9 cellular contexts compared by ENCODE assay signal in the genomic region with DNA sequence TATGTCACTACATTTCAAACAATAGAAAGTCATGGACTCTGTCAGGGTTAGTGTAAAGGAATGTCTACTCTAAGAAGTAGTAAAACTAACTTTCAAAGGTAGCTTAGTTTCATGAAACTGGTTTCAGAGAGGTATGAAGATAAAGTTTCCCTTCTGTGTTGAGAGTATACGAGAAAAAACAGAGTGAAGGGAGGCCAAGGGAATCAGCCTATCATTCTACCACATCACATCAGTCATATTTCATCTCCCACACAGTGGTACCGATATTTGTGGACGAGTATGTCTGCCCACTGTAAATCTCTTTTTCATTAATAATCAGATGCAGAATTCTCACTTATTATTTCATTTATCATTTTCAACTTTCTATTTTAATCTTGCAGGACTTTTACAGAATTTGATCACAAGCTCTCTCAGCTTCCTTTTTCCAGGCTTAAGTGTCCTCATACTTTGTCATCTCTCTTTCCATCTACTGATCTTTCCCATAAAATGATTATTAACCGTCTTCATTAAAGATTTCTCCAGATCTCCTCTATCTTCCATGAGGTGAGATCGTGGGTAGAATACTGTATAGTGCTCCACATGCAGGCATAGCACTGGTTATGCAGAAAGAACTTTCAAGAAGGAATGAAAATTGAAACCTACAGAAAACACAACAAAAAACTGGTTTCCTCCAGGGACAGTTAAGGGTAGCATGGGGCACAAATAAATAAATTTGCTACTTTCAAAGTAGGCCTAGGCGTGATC. TPM values are rescaled to one million over a fixed set of nuclear protein-coding genes. Genes with fewer than 3 reads are reported as not detected.
DNase-seq lines count a peak whose midpoint lies in the region; ATAC-seq, FAIRE-seq and TF ChIP-seq lines count a peak whose summit lies in the region.
"Had no signal": no experiment of that assay in that cellular context is flagged by ENCODE, and none has a peak within 500 bp of the region (broad histone marks: within the 10 kb centered on the region; RNA-seq: fewer than 3 reads in every experiment).

No MANE protein-coding gene starts in this region.

- peak overlapping the region; percentile 24 to 93 (median 82) for H3K27ac Mint-ChIP-seq in CD4-positive, alpha-beta memory T cell
- H3K27ac Mint-ChIP-seq in nephron: peak overlapping the region; percentile 98 to 99 (median 99)

- H3K4me3 ChIP-seq in CD4-positive, alpha-beta memory T cell (ENCODE audit: low read length in 2 of 2): no peak overlapping the region
- H3K4me3 ChIP-seq in GM12878: no peak overlapping the region

- H3K36me3 Mint-ChIP-seq in CD4-positive, alpha-beta memory T cell: peaks cover 12 to 14% of the 10 kb centered on the region in 2 donors
- no peaks in the 10 kb centered on the region for H3K36me3 Mint-ChIP-seq in nephron (ENCODE audit: low read depth)

- CTCF ChIA-PET in CD4-positive, alpha-beta memory T cell (lab: Charles Lee; ENCODE audit: partially characterized antibody): interaction anchor here (0.6 to 3.1 kb wide), 25 partner anchors 9 to 795 kb away, joined by 3 to 38 read pairs (median 4); a partner anchor contains a TSS
- CTCF ChIA-PET in GM12878 (lab: Yijun Ruan, JAX): interaction anchor here (0.7 to 3.5 kb wide), 39 partner anchors 8 to 795 kb away, joined by 3 to 62 read pairs (median 5); a partner anchor contains a TSS

- POLR2A ChIA-PET in CD4-positive, alpha-beta memory T cell (lab: Charles Lee; ENCODE audit: partially characterized antibody): interaction anchor here (1.0 to 2.9 kb wide), 5 partner anchors 11 to 70 kb away, joined by 3 to 27 read pairs (median 4); a partner anchor contains a TSS
- POLR2A ChIA-PET in GM12878 (lab: Charles Lee): interaction anchor here (0.9 to 1.0 kb wide), 2 partner anchors 78 to 168 kb away, joined by 3 to 4 read pairs; a partner anchor contains a TSS

- H2AFZ ChIP-seq in GM12878 (ENCODE audit: control insufficient read depth, low read depth, low read length): peak overlapping the region; percentile 65

- FAIRE-seq in GM12878 (lab: Jason Lieb, UNC): no peak

- H3K36me3 ChIP-seq in CD4-positive, alpha-beta memory T cell (ENCODE audit: insufficient read depth, low read length): no peaks in the 10 kb centered on the region
- no peaks in the 10 kb centered on the region; a peak in 1 of 4 replicates for H3K36me3 ChIP-seq in GM12878 (ENCODE audit: control insufficient read depth in 2 of 2, insufficient read depth in 2 of 2, low read length in 1 of 2)

- ATAC-seq in HG02798 (IDR thresholded peaks at IDR 0.05; ENCODE audit: poor library complexity, unreplicated experiment) (peak; percentile 26), GM12878 (peak; percentile 51), omental fat pad (ENCODE audit: low FRiP score) (no peak)

- TF ChIP-seq RAD21 in GM12878 (IDR thresholded peaks at IDR 0.05; ENCODE audit: insufficient read depth, low read depth, low read length): no peak

- peaks cover 33% of the 10 kb centered on the region for H3K4me1 ChIP-seq in CD4-positive, alpha-beta memory T cell (ENCODE audit: insufficient read depth, low read length)
- H3K4me1 ChIP-seq in GM12878 (ENCODE audit: control insufficient read depth, insufficient read depth, low read length): peaks cover 7% of the 10 kb centered on the region

- peak overlapping the region; percentile 21; the same call in 1 of the 2 replicates for H3K9ac ChIP-seq in GM12878 (ENCODE audit: control insufficient read depth, insufficient read depth, low read length)

- TF ChIP-seq POLR2A in GM12878 (IDR thresholded peaks at IDR 0.05; ENCODE audit: low read depth, low read length): no peak

- H3K4me3 Mint-ChIP-seq in CD4-positive, alpha-beta memory T cell: peak overlapping the region in 7 of 8 donors; percentile 64 to 89 (median 76)
- peak overlapping the region; percentile 81 to 85 (median 83) for H3K4me3 Mint-ChIP-seq in nephron

- RAD21 ChIA-PET in GM12878 (lab: Charles Lee; ENCODE audit: unreplicated experiment): interaction anchor here (0.5 to 3.4 kb wide), 29 partner anchors 8 to 876 kb away, joined by 3 to 37 read pairs (median 5); a partner anchor contains a TSS

- intact Hi-C loops in CD4-positive, alpha-beta memory T cell (cut with micrococcal nuclease): loop anchor here (1.0 to 2.0 kb wide), 8 partner anchors 11 to 795 kb away; a partner anchor contains a TSS
- intact Hi-C loops in GM12878 (cut with micrococcal nuclease; ENCODE audit: unreplicated experiment): loop anchor here (1.0 to 10.0 kb wide), 6 partner anchors 47 to 793 kb away; no protein-coding TSS in a partner anchor

- H3K27me3 Mint-ChIP-seq in CD4-positive, alpha-beta memory T cell: no peaks in the 10 kb centered on the region
- no peaks in the 10 kb centered on the region for H3K27me3 Mint-ChIP-seq in nephron (ENCODE audit: low read depth)

- peaks cover 32 to 42% (median 37%) of the 10 kb centered on the region in 4 donors for H3K4me1 Mint-ChIP-seq in CD4-positive, alpha-beta memory T cell
- peaks cover 11% of the 10 kb centered on the region for H3K4me1 Mint-ChIP-seq in nephron

- peaks cover 0 to 14% (median 2%) of the 10 kb centered on the region in 8 donors for H3K9me3 Mint-ChIP-seq in CD4-positive, alpha-beta memory T cell
- H3K9me3 Mint-ChIP-seq in nephron: no peaks in the 10 kb centered on the region

- BruUV-seq in GM12878 (replicated peaks; lab: Mats Ljungman, UMichigan): no TSS peak

- peak overlapping the region; percentile 68 for H3K4me2 ChIP-seq in GM12878 (ENCODE audit: control insufficient read depth, insufficient read depth)

- DNase-seq in CD4-positive, alpha-beta memory T cell: no peak
- DNase-seq in GM12878 (ENCODE audit: low read depth, low spot score) (no peak), omental fat pad (ENCODE audit: low spot score) (no peak), COLO829 (ENCODE audit: low spot score) (no peak), AML-193 (lab: John Stamatoyannopoulos, UW) (no peak), NCI-H774 (lab: John Stamatoyannopoulos, UW) (no peak)
- DNase-seq: NK-92 treated with Interleukin-12 subunit alpha and Interleukin-12 subunit beta, amount 100 ng/mL, for 24 hours had no signal

- H4K20me1 ChIP-seq in GM12878 (ENCODE audit: control insufficient read depth, insufficient read depth): no peaks in the 10 kb centered on the region

- H3K27me3 ChIP-seq in CD4-positive, alpha-beta memory T cell (ENCODE audit: insufficient read depth, low read length): no peaks in the 10 kb centered on the region
- H3K27me3 ChIP-seq in GM12878 (replicated peaks in 1 of 2; ENCODE audit: control insufficient read depth in 2 of 2, insufficient read depth in 2 of 2, low read length in 1 of 2): no peaks in the 10 kb centered on the region

- TF ChIP-seq CTCF in GM12878 (IDR thresholded peaks at IDR 0.05 in 2 of 3, conservative IDR thresholded peaks at IDR 0.05 in 1 of 3; ENCODE audit: control insufficient read depth in 2 of 3, extremely low read depth in 1 of 3, insufficient read depth in 1 of 3, low read depth in 3 of 3, low read length in 3 of 3): no peak
- no peak for TF ChIP-seq CTCF in nephron (IDR thresholded peaks at IDR 0.05; ENCODE audit: unreplicated experiment in 3 of 3)
- no peak for TF ChIP-seq CTCF in omental fat pad (IDR thresholded peaks at IDR 0.05)

- no peak for TF ChIP-seq EP300 in GM12878 (IDR thresholded peaks at IDR 0.05; ENCODE audit: borderline replicate concordance in 1 of 2, control insufficient read depth in 1 of 2, low read depth in 2 of 2, low read length in 2 of 2)

- no peak overlapping the region for H3K27ac ChIP-seq in CD4-positive, alpha-beta memory T cell (ENCODE audit: low read depth, low read length)
- no peak overlapping the region for H3K27ac ChIP-seq in GM12878 (ENCODE audit: control insufficient read depth, insufficient read depth)

- WGBS in GM12878 (ENCODE audit: insufficient coverage, insufficient replicate concordance, low lambda C conversion rate, missing lambda C conversion rate): 30% methylated on average over 6 of the region's 6 CpGs

- H3K79me2 ChIP-seq in GM12878 (ENCODE audit: control insufficient read depth, insufficient read depth, low read length): no peaks in the 10 kb centered on the region

- H3K9me3 ChIP-seq in CD4-positive, alpha-beta memory T cell (ENCODE audit: control insufficient read depth in 1 of 2, low read length in 2 of 2): no peaks in the 10 kb centered on the region
- H3K9me3 ChIP-seq in GM12878 (replicated peaks; ENCODE audit: control insufficient read depth, insufficient read depth, low read length): no peaks in the 10 kb centered on the region

- in situ Hi-C loops in GM12878 (cut with MboI): loop anchor here (5.0 kb wide), 2 partner anchors 206 to 491 kb away; no protein-coding TSS in a partner anchor

- SMC1A ChIA-PET in GM12878 (lab: Charles Lee; ENCODE audit: uncharacterized antibody, unreplicated experiment): interaction anchor here (0.6 to 3.1 kb wide), 38 partner anchors 9 to 795 kb away, joined by 3 to 59 read pairs (median 5); a partner anchor contains a TSS

TF ChIP-seq in GM12878, 131 proteins besides CTCF, POLR2A, EP300 and RAD21 (continues in another document):
- TF ChIP-seq MTA3 (IDR thresholded peaks at IDR 0.05; ENCODE audit: borderline replicate concordance, low read length): no peak

RNA-seq across cellular contexts. Expression of a gene that starts 11.5 kb away (rescaled TPM):
- 100 to 1,000 TPM; 160 to 162 TPM for total RNA-seq in CD4-positive, alpha-beta memory T cell
- 100 to 1,000 TPM in 1 of 2 donors, 10 to 100 TPM in 1; 53.2 to 131 TPM for polyA plus RNA-seq in CD4-positive, alpha-beta memory T cell
- 152 and 157 TPM in 2 replicates for total RNA-seq in GM12878 (2013; cell fraction: nucleolus; rRNA removed)
- 147 and 155 TPM in 2 replicates for total RNA-seq in GM12878 (2014; rRNA removed)
- total RNA-seq in GM12878 (2014; rRNA removed; fragmentation: Illumina TruSeq; extraction: Trizol): 120 and 123 TPM in 2 replicates
- total RNA-seq in GM12878 (2021): 185 and 196 TPM in 2 replicates
- 119 TPM for polyA plus RNA-seq in GM12878 (2011; ENCODE audit: low read depth)
- 375 and 581 TPM in 2 replicates for polyA plus RNA-seq in GM12878 (2011; rRNA removed)
- 144 and 189 TPM in 2 replicates for polyA plus RNA-seq in GM12878 (2011; cell fraction: cytosol; rRNA removed)
- 193 and 199 TPM in 2 replicates for polyA plus RNA-seq in GM12878 (2011; cell fraction: nucleus; rRNA removed)
- 175 and 215 TPM in 2 replicates for polyA plus RNA-seq in GM12878 (2012)
- 366 and 473 TPM in 2 replicates for polyA plus RNA-seq in GM12878 (2014; fragmentation: Illumina TruSeq; extraction: Trizol)
- 100 to 1,000 TPM; 191 to 255 TPM for polyA plus RNA-seq in GM12878 (2014; fragmentation: Nextera tagmentation; extraction: Ambion mirVana)
- polyA plus RNA-seq in GM12878 (2014; rRNA removed): 188 and 232 TPM in 2 replicates
- 100 to 1,000 TPM; 149 to 165 TPM for polyA plus RNA-seq in GM12878 (2016; fragmentation: Nextera tagmentation; extraction: Ambion mirVana)
- polyA minus RNA-seq in GM12878 (2011; rRNA and poly(A)+ RNA removed): 163 and 190 TPM in 2 replicates
- 90.2 and 92.9 TPM in 2 replicates for polyA minus RNA-seq in GM12878 (2011; cell fraction: cytosol; rRNA and poly(A)+ RNA removed)
- polyA minus RNA-seq in GM12878 (2011; cell fraction: nucleus; rRNA and poly(A)+ RNA removed): 119 and 143 TPM in 2 replicates
- total RNA-seq in omental fat pad: 100 to 1,000 TPM in 3 of 4 donors, 10 to 100 TPM in 1; 94.5 to 304 (median 131) TPM
